Comparison of ENCODE assay signal across 8 cellular contexts in genomic region chr14:92323031-92323915, GRCh38. TPM values are rescaled to one million over a fixed set of nuclear protein-coding genes. Genes with fewer than 3 reads are reported as not detected.
DNase-seq lines count a peak whose midpoint lies in the region; ATAC-seq and TF ChIP-seq lines count a peak whose summit lies in the region.

SLC24A4 (plus strand) TSS chr14:92323165; CDS start chr14:92323831, 666 bp downstream.

- H3K36me3 Mint-ChIP-seq in activated CD4-positive, alpha-beta T cell treated with anti-CD3 and anti-CD28 coated beads for 36 hours (ENCODE audit: low read depth) = no peaks in the 10 kb centered on the region
- H3K36me3 Mint-ChIP-seq in activated naive CD8-positive, alpha-beta T cell treated with anti-CD3 and anti-CD28 coated beads, Interleukin-2, amount 10 ng/mL, durations not matched to agents 7 days and 5 days = no peaks in the 10 kb centered on the region

- H3K4me3 Mint-ChIP-seq in activated CD4-positive, alpha-beta T cell treated with anti-CD3 and anti-CD28 coated beads for 36 hours = peak within 1 kb of the TSS; percentile 27
- peak within 1 kb of the TSS; percentile 78 for H3K4me3 Mint-ChIP-seq in activated naive CD8-positive, alpha-beta T cell treated with anti-CD3 and anti-CD28 coated beads, Interleukin-2, amount 10 ng/mL, durations not matched to agents 7 days and 5 days

- no peaks in the 10 kb centered on the region for H3K79me2 ChIP-seq in Karpas-422 (ENCODE audit: low read length)

- TF ChIP-seq CTCF in left lung (IDR thresholded peaks at IDR 0.05) = no peak

- no peaks in the 10 kb centered on the region for H3K9me3 Mint-ChIP-seq in activated CD4-positive, alpha-beta T cell treated with anti-CD3 and anti-CD28 coated beads for 36 hours (ENCODE audit: low read depth)
- no peaks in the 10 kb centered on the region for H3K9me3 Mint-ChIP-seq in activated naive CD8-positive, alpha-beta T cell treated with anti-CD3 and anti-CD28 coated beads, Interleukin-2, amount 10 ng/mL, durations not matched to agents 7 days and 5 days

- no peaks in the 10 kb centered on the region for H3K9me2 ChIP-seq in Karpas-422 (replicated peaks; ENCODE audit: insufficient read depth, low read length)

- H3K27ac Mint-ChIP-seq in activated CD4-positive, alpha-beta T cell treated with anti-CD3 and anti-CD28 coated beads for 36 hours = no peak within 1 kb of the TSS
- H3K27ac Mint-ChIP-seq in activated naive CD8-positive, alpha-beta T cell treated with anti-CD3 and anti-CD28 coated beads, Interleukin-2, amount 10 ng/mL, durations not matched to agents 7 days and 5 days = no peak within 1 kb of the TSS

- H2AFZ ChIP-seq in Karpas-422 (ENCODE audit: low read length) = no peak within 1 kb of the TSS

- ATAC-seq in activated CD4-positive, alpha-beta T cell treated with anti-CD3 and anti-CD28 coated beads for 36 hours = peak; percentile 60
- peak; percentile 59 for ATAC-seq in activated naive CD8-positive, alpha-beta T cell treated with anti-CD3 and anti-CD28 coated beads, Interleukin-2, amount 10 ng/mL, durations not matched to agents 7 days and 5 days (ENCODE audit: low read depth)
- peak; percentile 64 for ATAC-seq in left lung
- no peak for ATAC-seq in HG02571 (IDR thresholded peaks at IDR 0.05; ENCODE audit: unreplicated experiment)

- H4K20me1 ChIP-seq in Karpas-422 (ENCODE audit: insufficient read depth, low read depth, low read length) = no peaks in the 10 kb centered on the region

- H3K4me1 Mint-ChIP-seq in activated CD4-positive, alpha-beta T cell treated with anti-CD3 and anti-CD28 coated beads for 36 hours = peaks cover 4% of the 10 kb centered on the region
- peaks cover 4% of the 10 kb centered on the region for H3K4me1 Mint-ChIP-seq in activated naive CD8-positive, alpha-beta T cell treated with anti-CD3 and anti-CD28 coated beads, Interleukin-2, amount 10 ng/mL, durations not matched to agents 7 days and 5 days

- WGBS in thymus = 2% methylated on average over 117 of the region's 117 CpGs

- intact Hi-C loops in activated CD4-positive, alpha-beta T cell treated with anti-CD3 and anti-CD28 coated beads for 36 hours (cut with DNase I, micrococcal nuclease) = no loop called here
- intact Hi-C loops in left lung (cut with DNase I) = no loop called here

- H3K36me3 ChIP-seq in left lung (no peaks in the 10 kb centered on the region), thymus (ENCODE audit: control insufficient read depth, insufficient read depth) (no peaks in the 10 kb centered on the region), Karpas-422 (ENCODE audit: insufficient read depth, low read length) (no peaks in the 10 kb centered on the region)

- POLR2A ChIA-PET in activated CD4-positive, alpha-beta T cell treated with anti-CD3 and anti-CD28 coated beads for 36 hours (lab: Charles Lee) = interaction anchor here (0.5 to 0.6 kb wide), 2 partner anchors 10 to 1219 kb away, joined by 3 to 4 read pairs; no protein-coding TSS in a partner anchor
- POLR2A ChIA-PET in activated naive CD8-positive, alpha-beta T cell treated with anti-CD3 and anti-CD28 coated beads, Interleukin-2, amount 10 ng/mL, durations not matched to agents 7 days and 5 days (lab: Charles Lee) = no interaction called here

- H3K4me3 ChIP-seq in left lung (peak within 1 kb of the TSS; percentile 25 to 37), thymus (ENCODE audit: low read length) (peak within 1 kb of the TSS; percentile 31), Karpas-422 (ENCODE audit: low read length) (no peak within 1 kb of the TSS)

- no peak within 1 kb of the TSS for H3K9ac ChIP-seq in Karpas-422 (ENCODE audit: low read length)

- DNase-seq in activated CD4-positive, alpha-beta T cell treated with anti-CD3 and anti-CD28 coated beads for 36 hours = peak; percentile 29
- DNase-seq in activated CD4-positive, alpha-beta T cell treated with anti-CD3 and anti-CD28 coated beads, Interleukin-2, amount 50 U/mL, for 1 hour = no peak
- peak; percentile 57 for DNase-seq in activated naive CD8-positive, alpha-beta T cell treated with anti-CD3 and anti-CD28 coated beads, Interleukin-2, amount 10 ng/mL, durations not matched to agents 7 days and 5 days
- DNase-seq in left lung = peak in 1 of 2 donors; percentile 81
- DNase-seq in T1000 (lab: John Stamatoyannopoulos, UW) = no peak
- DNase-seq in Karpas-422 = no peak

- H3K27me3 ChIP-seq in left lung = peaks cover 48 to 86% of the 10 kb centered on the region in 2 donors
- peaks cover 52% of the 10 kb centered on the region for H3K27me3 ChIP-seq in thymus (ENCODE audit: control insufficient read depth, insufficient read depth)
- no peaks in the 10 kb centered on the region for H3K27me3 ChIP-seq in Karpas-422 (ENCODE audit: low read length)

- H3K9me3 ChIP-seq in left lung (no peaks in the 10 kb centered on the region), thymus (ENCODE audit: control insufficient read depth) (no peaks in the 10 kb centered on the region), Karpas-422 (ENCODE audit: low read length) (no peaks in the 10 kb centered on the region)

- H3K4me1 ChIP-seq in left lung (peaks cover 3 to 21% of the 10 kb centered on the region in 2 donors), thymus (ENCODE audit: control insufficient read depth, insufficient read depth, low read length) (no peaks in the 10 kb centered on the region), Karpas-422 (ENCODE audit: low read length) (no peaks in the 10 kb centered on the region)

- CTCF ChIA-PET in activated CD4-positive, alpha-beta T cell treated with anti-CD3 and anti-CD28 coated beads for 36 hours (lab: Charles Lee) = interaction anchor here (0.5 to 0.7 kb wide), 4 partner anchors 43 to 119 kb away, joined by 3 to 4 read pairs (median 3); no protein-coding TSS in a partner anchor

- no peak within 1 kb of the TSS for H3K4me2 ChIP-seq in Karpas-422 (ENCODE audit: low read depth, low read length, poor library complexity, severe bottlenecking)

- H3K27me3 Mint-ChIP-seq in activated CD4-positive, alpha-beta T cell treated with anti-CD3 and anti-CD28 coated beads for 36 hours = peaks cover 60% of the 10 kb centered on the region
- H3K27me3 Mint-ChIP-seq in activated naive CD8-positive, alpha-beta T cell treated with anti-CD3 and anti-CD28 coated beads, Interleukin-2, amount 10 ng/mL, durations not matched to agents 7 days and 5 days = peaks cover 72% of the 10 kb centered on the region

- H3K27ac ChIP-seq in left lung = no peak within 1 kb of the TSS
- no peak within 1 kb of the TSS for H3K27ac ChIP-seq in thymus (ENCODE audit: low read depth)
- no peak within 1 kb of the TSS for H3K27ac ChIP-seq in Karpas-422 (ENCODE audit: low read length)

RNA-seq across cellular contexts. Expression of gene SLC24A4, which starts in this region (rescaled TPM):
- not detected for total RNA-seq in activated CD4-positive, alpha-beta T cell treated with anti-CD3 and anti-CD28 coated beads for 36 hours
- total RNA-seq in activated naive CD8-positive, alpha-beta T cell treated with anti-CD3 and anti-CD28 coated beads, Interleukin-2, amount 10 ng/mL, durations not matched to agents 7 days and 5 days = not detected
- total RNA-seq in left lung = 1 to 10 TPM; 1.1 to 2.0 TPM
- polyA plus RNA-seq in thymus = 0.80 TPM
- total RNA-seq in Karpas-422 (2014; rRNA removed; shearing (Covaris generic); ENCODE audit: low replicate concordance) = not detected in 2 replicates

Comparison
In these comparisons a context has a peak if more than half of its experiments do, and no peak if none do; other contexts are left out.
1. Peak in DNase-seq and ATAC-seq in activated CD4-positive, alpha-beta T cell treated with anti-CD3 and anti-CD28 coated beads for 36 hours; RNA of the gene not detected or under 1 TPM.
2. Peak in DNase-seq and ATAC-seq in activated naive CD8-positive, alpha-beta T cell treated with anti-CD3 and anti-CD28 coated beads, Interleukin-2, amount 10 ng/mL, durations not matched to agents 7 days and 5 days; RNA of the gene not detected or under 1 TPM.